8 cellular contexts compared by ENCODE assay signal in genomic region chr6:34655876-34656377, GRCh38. TPM values are rescaled to one million over a fixed set of nuclear protein-coding genes. Genes with fewer than 3 reads are reported as not detected.
DNase-seq lines count a peak whose midpoint lies in the region; ATAC-seq and TF ChIP-seq lines count a peak whose summit lies in the region.
"Not testable (repeated sequence)": the region's sequence is repeated elsewhere in the genome, so short reads cannot be mapped to it uniquely, and the experiment has no call there.

No MANE protein-coding gene starts in this region.

- not testable (repeated sequence) for H3K9ac ChIP-seq in BLaER1 treated with 17β-estradiol and CSF1 and Interleukin-3, amounts not matched to agents 10 nM and 100 nM; HCT116 (ENCODE audit: low read length)
- H3K9ac ChIP-seq in stomach smooth muscle (ENCODE audit: low read length in 2 of 2) = peak overlapping the region in 1 of 2 donors; percentile 18

- H3K4me1 Mint-ChIP-seq in activated T-helper 1 cell treated with anti-CD3 and anti-CD28 coated beads, Interleukin-12 subunit alpha, Interleukin-12 subunit beta, Interleukin-2, Interleukin-4 antibody, amounts not matched to agents 30 ng/mL and 10 ng/mL and 1 ng/mL, durations not matched to agents 14 hours and 24 hours and 36 hours (ENCODE audit: low read depth) = peaks cover 46% of the 10 kb centered on the region
- peaks cover 33% of the 10 kb centered on the region for H3K4me1 Mint-ChIP-seq in chondrocyte (ENCODE audit: low read depth)
- H3K4me1 Mint-ChIP-seq in natural killer cell treated with Interleukin-12 subunit alpha and Interleukin-12 subunit beta and Interleukin-15 and Interleukin-18, amount 100 ng/mL, for 72 hours (ENCODE audit: low read depth in 2 of 2) = peaks cover 39 to 48% of the 10 kb centered on the region in 2 donors

- peak overlapping the region; percentile 97 for H3K27ac Mint-ChIP-seq in activated T-helper 1 cell treated with anti-CD3 and anti-CD28 coated beads, Interleukin-12 subunit alpha, Interleukin-12 subunit beta, Interleukin-2, Interleukin-4 antibody, amounts not matched to agents 30 ng/mL and 10 ng/mL and 1 ng/mL, durations not matched to agents 14 hours and 24 hours and 36 hours
- peak overlapping the region; percentile 98 for H3K27ac Mint-ChIP-seq in chondrocyte (ENCODE audit: unreplicated experiment)
- H3K27ac Mint-ChIP-seq in natural killer cell treated with Interleukin-12 subunit alpha and Interleukin-12 subunit beta and Interleukin-15 and Interleukin-18, amount 100 ng/mL, for 72 hours = peak overlapping the region; percentile 91 to 96

- not testable (repeated sequence) for TF ChIP-seq CTCF in HCT116 (IDR thresholded peaks at IDR 0.05 in 2 of 3, conservative IDR thresholded peaks at IDR 0.05 in 1 of 3; ENCODE audit: borderline replicate concordance in 1 of 3, insufficient read depth in 1 of 3, low read depth in 2 of 3, low read length in 2 of 3); Panc1 (IDR thresholded peaks at IDR 0.05); chondrocyte (IDR thresholded peaks at IDR 0.05)

- not testable (repeated sequence) for ATAC-seq in HCT116, Panc1, right cardiac atrium
- peak in 1 of 2 donors; percentile 20 for ATAC-seq in natural killer cell treated with Interleukin-12 subunit alpha and Interleukin-12 subunit beta and Interleukin-15 and Interleukin-18, amount 100 ng/mL, for 72 hours

- H3K4me3 Mint-ChIP-seq in activated T-helper 1 cell treated with anti-CD3 and anti-CD28 coated beads, Interleukin-12 subunit alpha, Interleukin-12 subunit beta, Interleukin-2, Interleukin-4 antibody, amounts not matched to agents 30 ng/mL and 10 ng/mL and 1 ng/mL, durations not matched to agents 14 hours and 24 hours and 36 hours = peak overlapping the region; percentile 79
- H3K4me3 Mint-ChIP-seq in chondrocyte (ENCODE audit: unreplicated experiment) = not testable (repeated sequence)
- peak overlapping the region; percentile 91 for H3K4me3 Mint-ChIP-seq in natural killer cell treated with Interleukin-12 subunit alpha and Interleukin-12 subunit beta and Interleukin-15 and Interleukin-18, amount 100 ng/mL, for 72 hours

- not testable (repeated sequence) for DNase-seq in HCT116 (ENCODE audit: low read depth, low spot score); Panc1 (ENCODE audit: low read depth, low spot score); activated T-helper 1 cell treated with anti-CD3 and anti-CD28 coated beads, Interleukin-12 subunit alpha, Interleukin-12 subunit beta, Interleukin-2, Interleukin-4 antibody, amounts not matched to agents 30 ng/mL and 10 ng/mL and 1 ng/mL, durations not matched to agents 14 hours and 24 hours and 36 hours (ENCODE audit: low spot score); chondrocyte (ENCODE audit: low spot score); right cardiac atrium; natural killer cell treated with Interleukin-12 subunit alpha and Interleukin-12 subunit beta and Interleukin-15 and Interleukin-18, amount 100 ng/mL, for 72 hours (ENCODE audit: low spot score)

- not testable (repeated sequence) for H3K27me3 ChIP-seq in BLaER1 treated with 17β-estradiol and CSF1 and Interleukin-3, amounts not matched to agents 10 nM and 100 nM; HCT116 (ENCODE audit: insufficient read depth, low read length); Panc1 (ENCODE audit: control insufficient read depth, insufficient read depth, low read length); right cardiac atrium (ENCODE audit: control insufficient read depth, insufficient read depth); stomach smooth muscle (ENCODE audit: control insufficient read depth in 1 of 2, insufficient read depth in 2 of 2, low read length in 2 of 2)

- not testable (repeated sequence) for BruUV-seq in HCT116 (replicated peaks; lab: Mats Ljungman, UMichigan); Panc1 (replicated peaks; lab: Mats Ljungman, UMichigan)

- in situ Hi-C loops in Panc1 (cut with HindIII; ENCODE audit: low pct_unique_long_range_greater_than_20kb, low sequenced_read_pairs) = not testable (repeated sequence)

- not testable (repeated sequence) for H3K9me3 Mint-ChIP-seq in activated T-helper 1 cell treated with anti-CD3 and anti-CD28 coated beads, Interleukin-12 subunit alpha, Interleukin-12 subunit beta, Interleukin-2, Interleukin-4 antibody, amounts not matched to agents 30 ng/mL and 10 ng/mL and 1 ng/mL, durations not matched to agents 14 hours and 24 hours and 36 hours; chondrocyte (ENCODE audit: low read depth); natural killer cell treated with Interleukin-12 subunit alpha and Interleukin-12 subunit beta and Interleukin-15 and Interleukin-18, amount 100 ng/mL, for 72 hours

- not testable (repeated sequence) for H3K27me3 Mint-ChIP-seq in activated T-helper 1 cell treated with anti-CD3 and anti-CD28 coated beads, Interleukin-12 subunit alpha, Interleukin-12 subunit beta, Interleukin-2, Interleukin-4 antibody, amounts not matched to agents 30 ng/mL and 10 ng/mL and 1 ng/mL, durations not matched to agents 14 hours and 24 hours and 36 hours (ENCODE audit: insufficient read depth); chondrocyte (ENCODE audit: low read depth); natural killer cell treated with Interleukin-12 subunit alpha and Interleukin-12 subunit beta and Interleukin-15 and Interleukin-18, amount 100 ng/mL, for 72 hours

- not testable (repeated sequence) for H3K4me3 ChIP-seq in BLaER1 treated with 17β-estradiol and CSF1 and Interleukin-3, amounts not matched to agents 10 nM and 100 nM; HCT116 (replicated peaks in 1 of 2; ENCODE audit: low read depth in 1 of 2, low read length in 2 of 2); Panc1 (ENCODE audit: low read depth in 2 of 2, low read length in 2 of 2)
- H3K4me3 ChIP-seq in right cardiac atrium (ENCODE audit: low read length) = peak overlapping the region; percentile 73
- H3K4me3 ChIP-seq in stomach smooth muscle (ENCODE audit: low read length in 2 of 2) = peak overlapping the region; percentile 29 to 72

- CTCF ChIA-PET in HCT116 (lab: Charles Lee); Panc1 (lab: Charles Lee): not testable (repeated sequence)

- WGBS in right cardiac atrium = 59% methylated on average over 11 of the region's 11 CpGs

- RAD21 ChIA-PET in HCT116 (lab: Charles Lee; ENCODE audit: low non-redundant PET in 1 of 2, low total read pairs in 2 of 2, uncharacterized antibody in 2 of 2, unreplicated experiment in 2 of 2) = not testable (repeated sequence)

- not testable (repeated sequence) for TF ChIP-seq RAD21 in HCT116 (IDR thresholded peaks at IDR 0.05; ENCODE audit: low read depth)

- H4K20me1 ChIP-seq in BLaER1 treated with 17β-estradiol and CSF1 and Interleukin-3, amounts not matched to agents 10 nM and 100 nM = peaks cover 0 to 68% (median 4%) of the 10 kb centered on the region in 11 experiments; a peak in 9 of 22 replicates
- not testable (repeated sequence) for H4K20me1 ChIP-seq in HCT116 (ENCODE audit: insufficient read depth)

- not testable (repeated sequence) for TF ChIP-seq POLR2A in HCT116 (IDR thresholded peaks at IDR 0.05; ENCODE audit: borderline replicate concordance, extremely low read depth, insufficient read depth, insufficient read length)

- H3K9me2 ChIP-seq in HCT116 (ENCODE audit: insufficient read depth) = not testable (repeated sequence)

- H3K9me3 ChIP-seq in BLaER1 treated with 17β-estradiol and CSF1 and Interleukin-3, amounts not matched to agents 10 nM and 100 nM (replicated peaks in 1 of 11); HCT116 (ENCODE audit: control insufficient read depth in 1 of 2, insufficient read depth in 1 of 2, low read depth in 1 of 2, low read length in 2 of 2); Panc1 (ENCODE audit: control insufficient read depth, insufficient read depth, low read depth, low read length); right cardiac atrium (ENCODE audit: control insufficient read depth, low read length); stomach smooth muscle (ENCODE audit: control insufficient read depth in 2 of 2, low read length in 2 of 2): not testable (repeated sequence)

- not testable (repeated sequence) for H2AFZ ChIP-seq in HCT116 (ENCODE audit: low read depth, low read length, poor library complexity, severe bottlenecking)

- POLR2A ChIA-PET in HCT116 (lab: Charles Lee); Panc1 (lab: Charles Lee): not testable (repeated sequence)

- H3K4me1 ChIP-seq in BLaER1 treated with 17β-estradiol and CSF1 and Interleukin-3, amounts not matched to agents 10 nM and 100 nM = peaks cover 28 to 55% (median 35%) of the 10 kb centered on the region in 10 experiments
- peaks cover 30 to 51% of the 10 kb centered on the region in 2 experiments for H3K4me1 ChIP-seq in HCT116 (ENCODE audit: control insufficient read depth in 1 of 2, insufficient read depth in 2 of 2, low read length in 2 of 2)
- peaks cover 30% of the 10 kb centered on the region for H3K4me1 ChIP-seq in Panc1 (ENCODE audit: control insufficient read depth, insufficient read depth, low read length)
- H3K4me1 ChIP-seq in right cardiac atrium (ENCODE audit: control insufficient read depth, insufficient read depth, low read length) = peaks cover 14% of the 10 kb centered on the region
- peaks cover 15% of the 10 kb centered on the region for H3K4me1 ChIP-seq in stomach smooth muscle (ENCODE audit: control insufficient read depth, insufficient read depth, low read length)

- H3K36me3 Mint-ChIP-seq in activated T-helper 1 cell treated with anti-CD3 and anti-CD28 coated beads, Interleukin-12 subunit alpha, Interleukin-12 subunit beta, Interleukin-2, Interleukin-4 antibody, amounts not matched to agents 30 ng/mL and 10 ng/mL and 1 ng/mL, durations not matched to agents 14 hours and 24 hours and 36 hours (ENCODE audit: low read depth) = peaks cover 16% of the 10 kb centered on the region
- not testable (repeated sequence) for H3K36me3 Mint-ChIP-seq in chondrocyte (ENCODE audit: low read depth); natural killer cell treated with Interleukin-12 subunit alpha and Interleukin-12 subunit beta and Interleukin-15 and Interleukin-18, amount 100 ng/mL, for 72 hours

- H3K36me3 ChIP-seq in BLaER1 treated with 17β-estradiol and CSF1 and Interleukin-3, amounts not matched to agents 10 nM and 100 nM = peaks cover 35 to 47% (median 37%) of the 10 kb centered on the region in 11 experiments
- H3K36me3 ChIP-seq in HCT116 (ENCODE audit: control insufficient read depth in 1 of 2, insufficient read depth in 2 of 2, low read length in 2 of 2); Panc1 (ENCODE audit: control insufficient read depth, insufficient read depth, low read length); stomach smooth muscle (ENCODE audit: control insufficient read depth in 2 of 2, insufficient read depth in 2 of 2, low read length in 2 of 2): not testable (repeated sequence)

- peak overlapping the region in 5 of 11 experiments; percentile 19 to 90 (median 78); a peak in 6 of 22 replicates for H3K27ac ChIP-seq in BLaER1 treated with 17β-estradiol and CSF1 and Interleukin-3, amounts not matched to agents 10 nM and 100 nM
- peak overlapping the region; percentile 84; the same call in 1 of the 2 replicates for H3K27ac ChIP-seq in HCT116 (ENCODE audit: low read depth, low read length)
- peak overlapping the region; percentile 93 for H3K27ac ChIP-seq in Panc1 (ENCODE audit: low read length)
- peak overlapping the region; percentile 98 for H3K27ac ChIP-seq in right cardiac atrium (ENCODE audit: low read length)
- H3K27ac ChIP-seq in stomach smooth muscle (ENCODE audit: low read length) = peak overlapping the region; percentile 84

- intact Hi-C loops in HCT116 (cut with micrococcal nuclease); Panc1 (cut with micrococcal nuclease; ENCODE audit: unreplicated experiment); right cardiac atrium (cut with DNase I): not testable (repeated sequence)
- intact Hi-C loops in activated T-helper 1 cell treated with anti-CD3 and anti-CD28 coated beads, Interleukin-12 subunit alpha, Interleukin-12 subunit beta, Interleukin-2, Interleukin-4 antibody, amounts not matched to agents 30 ng/mL and 10 ng/mL and 1 ng/mL, durations not matched to agents 14 hours and 24 hours and 36 hours (cut with micrococcal nuclease) = loop anchor here (1.0 to 5.0 kb wide), 7 partner anchors 16 to 231 kb away; partner anchors contain the start of genes ANKS1A, ILRUN, SNRPC and TAF11

- H3K79me2 ChIP-seq in HCT116 (ENCODE audit: insufficient read depth, low read length) = peaks cover 82% of the 10 kb centered on the region

- H3K4me2 ChIP-seq in BLaER1 treated with 17β-estradiol and CSF1 and Interleukin-3, amounts not matched to agents 10 nM and 100 nM = peak overlapping the region; percentile 71 to 97 (median 89); a peak in 18 of 22 replicates
- H3K4me2 ChIP-seq in HCT116 (ENCODE audit: low read length) = peak overlapping the region; percentile 89

RNA-seq across cellular contexts. Expression of gene ILRUN, which starts 40.6 kb away (rescaled TPM):
- 51.9 TPM for total RNA-seq in HCT116 (2021; ENCODE audit: unreplicated experiment)
- 32.0 and 35.1 TPM in 2 replicates for polyA plus RNA-seq in HCT116 (2012)
- 62.8 TPM for total RNA-seq in Panc1 (2021; ENCODE audit: unreplicated experiment)
- 40.5 TPM for polyA plus RNA-seq in Panc1 (2012; ENCODE audit: insufficient read length)
- 62.7 and 64.4 TPM in 2 replicates for total RNA-seq in activated T-helper 1 cell treated with anti-CD3 and anti-CD28 coated beads, Interleukin-12 subunit alpha, Interleukin-12 subunit beta, Interleukin-2, Interleukin-4 antibody, amounts not matched to agents 30 ng/mL and 10 ng/mL and 1 ng/mL, durations not matched to agents 14 hours and 24 hours and 36 hours
- 41.0 to 45.9 TPM (median 42.4 TPM) in 3 replicates for total RNA-seq in chondrocyte
- total RNA-seq in right cardiac atrium = 100 to 1,000 TPM; 120 to 150 (median 134) TPM
- polyA plus RNA-seq in right cardiac atrium = 116 TPM
- total RNA-seq in natural killer cell treated with Interleukin-12 subunit alpha and Interleukin-12 subunit beta and Interleukin-15 and Interleukin-18, amount 100 ng/mL, for 72 hours = 10 to 100 TPM; 68.1 to 70.0 TPM
